ENCODE assay signal across 15 cellular contexts in genomic region chr17:17232303-17232621, GRCh38.
"Had no signal": no experiment of that assay in that cellular context is flagged by ENCODE, and none has a peak within 500 bp of the region (broad histone marks: within the 10 kb centered on the region; RNA-seq: fewer than 3 reads in every experiment).

No MANE protein-coding gene starts in this region.

- ATAC-seq: natural killer cell, sciatic nerve had no signal

- H3K4me3 ChIP-seq: mucosa of descending colon, testis had no signal

- H3K9me3 Mint-ChIP-seq: activated CD4-positive, alpha-beta memory T cell treated with anti-CD3 and anti-CD28 coated beads, Interleukin-2, amount 10 ng/mL, durations not matched to agents 7 days and 5 days; activated naive CD4-positive, alpha-beta T cell treated with anti-CD3 and anti-CD28 coated beads, Interleukin-2, amount 10 ng/mL, durations not matched to agents 7 days and 5 days; natural killer cell; stimulated activated naive CD8-positive, alpha-beta T cell treated with anti-CD3 and anti-CD28 coated beads, Interleukin-15, Interleukin-2, amounts not matched to agents 100 ng/mL and 50 ng/mL, for 24 hours had no signal

- H3K27ac Mint-ChIP-seq: activated CD4-positive, alpha-beta memory T cell treated with anti-CD3 and anti-CD28 coated beads, Interleukin-2, amount 10 ng/mL, durations not matched to agents 7 days and 5 days; natural killer cell; stimulated activated naive CD8-positive, alpha-beta T cell treated with anti-CD3 and anti-CD28 coated beads, Interleukin-15, Interleukin-2, amounts not matched to agents 100 ng/mL and 50 ng/mL, for 24 hours had no signal

- H3K9me3 ChIP-seq: mucosa of descending colon, testis had no signal

- DNase-seq: activated CD4-positive, alpha-beta memory T cell treated with anti-CD3 and anti-CD28 coated beads, Interleukin-2, amount 10 ng/mL, durations not matched to agents 7 days and 5 days; activated CD4-positive, alpha-beta T cell treated with anti-CD3 and anti-CD28 coated beads for 1 hour; activated CD8-positive, alpha-beta memory T cell treated with anti-CD3 and anti-CD28 coated beads, Interleukin-2, amount 50 U/mL, for 48 hours; activated naive CD4-positive, alpha-beta T cell treated with anti-CD3 and anti-CD28 coated beads, Interleukin-2, amount 10 ng/mL, durations not matched to agents 7 days and 5 days; central memory CD4-positive, alpha-beta T cell; mammary epithelial cell; natural killer cell; SIG-M5; stimulated activated CD4-positive, alpha-beta T cell treated with anti-CD3 and anti-CD28 coated beads, Interleukin-12 subunit alpha, Interleukin-12 subunit beta, amount 100 ng/mL, for 4 hours; stimulated activated CD8-positive, alpha-beta memory T cell treated with anti-CD3 and anti-CD28 coated beads, Interleukin-4, amount 100 ng/mL, for 48 hours; testis had no signal

- H3K4me3 Mint-ChIP-seq: activated CD4-positive, alpha-beta memory T cell treated with anti-CD3 and anti-CD28 coated beads, Interleukin-2, amount 10 ng/mL, durations not matched to agents 7 days and 5 days; activated naive CD4-positive, alpha-beta T cell treated with anti-CD3 and anti-CD28 coated beads, Interleukin-2, amount 10 ng/mL, durations not matched to agents 7 days and 5 days; natural killer cell; stimulated activated naive CD8-positive, alpha-beta T cell treated with anti-CD3 and anti-CD28 coated beads, Interleukin-15, Interleukin-2, amounts not matched to agents 100 ng/mL and 50 ng/mL, for 24 hours had no signal

- H3K27me3 ChIP-seq: testis had no signal

- H3K27ac ChIP-seq: parathyroid adenoma, testis had no signal

- H3K27me3 Mint-ChIP-seq: activated CD4-positive, alpha-beta memory T cell treated with anti-CD3 and anti-CD28 coated beads, Interleukin-2, amount 10 ng/mL, durations not matched to agents 7 days and 5 days; stimulated activated naive CD8-positive, alpha-beta T cell treated with anti-CD3 and anti-CD28 coated beads, Interleukin-15, Interleukin-2, amounts not matched to agents 100 ng/mL and 50 ng/mL, for 24 hours had no signal
